27 cellular contexts compared by ENCODE assay signal in genomic region chr3:113643583-113643982, GRCh38.
"Had no signal": no experiment of that assay in that cellular context is flagged by ENCODE, and none has a peak within 500 bp of the region (broad histone marks: within the 10 kb centered on the region; RNA-seq: fewer than 3 reads in every experiment).

No MANE protein-coding gene starts in this region.

- H3K4me1 ChIP-seq: esophagus squamous epithelium, left lung, lower lobe of right lung had no signal

- FAIRE-seq: endometrium, keratinocyte had no signal

- H3K4me3 Mint-ChIP-seq: dendritic cell treated with granulocyte-macrophage colony-stimulating factor and Interleukin-4, amounts not matched to agents 40 ng/mL and 50 ng/mL, for 4 days; effector memory CD8-positive, alpha-beta T cell; endodermal cell; mesothelial cell of epicardium; naive thymus-derived CD8-positive, alpha-beta T cell had no signal

- ATAC-seq: effector memory CD8-positive, alpha-beta T cell; esophagus mucosa; gastrocnemius medialis; heart right ventricle; left cardiac atrium; left lung; left ventricle myocardium superior; lower lobe of right lung; mucosa of descending colon; naive thymus-derived CD8-positive, alpha-beta T cell had no signal

- H3K36me3 ChIP-seq: esophagus squamous epithelium, gastrocnemius medialis, heart right ventricle, left lung, lower lobe of right lung had no signal

- H3K4me1 Mint-ChIP-seq: endodermal cell, mesothelial cell of epicardium had no signal

- H3K9me3 ChIP-seq: gastrocnemius medialis had no signal

- H3K27ac ChIP-seq: epithelial cell of prostate, esophagus squamous epithelium, gastrocnemius medialis, heart right ventricle, left lung, lower lobe of right lung had no signal

- H3K4me3 ChIP-seq: esophagus squamous epithelium, gastrocnemius medialis, heart right ventricle, left lung, lower lobe of right lung, mucosa of descending colon had no signal

- DNase-seq: cortex of kidney; effector CD8-positive, alpha-beta T cell; effector memory CD8-positive, alpha-beta T cell; endodermal cell; erythroblast; esophagus squamous epithelium; foreskin fibroblast; foreskin melanocyte; gastrocnemius medialis; glutamatergic neuron; head of caudate nucleus; heart right ventricle; hippocampal formation; left cardiac atrium; left lung; left ventricle myocardium superior; lower lobe of right lung; mesenchymal stem cell; mucosa of descending colon; naive B cell; naive thymus-derived CD8-positive, alpha-beta T cell had no signal

- H3K27ac Mint-ChIP-seq: dendritic cell treated with granulocyte-macrophage colony-stimulating factor and Interleukin-4, amounts not matched to agents 40 ng/mL and 50 ng/mL, for 4 days; effector memory CD8-positive, alpha-beta T cell; endodermal cell; mesothelial cell of epicardium; naive thymus-derived CD8-positive, alpha-beta T cell had no signal

- H3K27me3 ChIP-seq: esophagus squamous epithelium, gastrocnemius medialis, heart right ventricle, left lung had no signal

- H3K27me3 Mint-ChIP-seq: dendritic cell treated with granulocyte-macrophage colony-stimulating factor and Interleukin-4, amounts not matched to agents 40 ng/mL and 50 ng/mL, for 4 days; effector memory CD8-positive, alpha-beta T cell; naive B cell; naive thymus-derived CD8-positive, alpha-beta T cell had no signal
